In the genomic region with DNA sequence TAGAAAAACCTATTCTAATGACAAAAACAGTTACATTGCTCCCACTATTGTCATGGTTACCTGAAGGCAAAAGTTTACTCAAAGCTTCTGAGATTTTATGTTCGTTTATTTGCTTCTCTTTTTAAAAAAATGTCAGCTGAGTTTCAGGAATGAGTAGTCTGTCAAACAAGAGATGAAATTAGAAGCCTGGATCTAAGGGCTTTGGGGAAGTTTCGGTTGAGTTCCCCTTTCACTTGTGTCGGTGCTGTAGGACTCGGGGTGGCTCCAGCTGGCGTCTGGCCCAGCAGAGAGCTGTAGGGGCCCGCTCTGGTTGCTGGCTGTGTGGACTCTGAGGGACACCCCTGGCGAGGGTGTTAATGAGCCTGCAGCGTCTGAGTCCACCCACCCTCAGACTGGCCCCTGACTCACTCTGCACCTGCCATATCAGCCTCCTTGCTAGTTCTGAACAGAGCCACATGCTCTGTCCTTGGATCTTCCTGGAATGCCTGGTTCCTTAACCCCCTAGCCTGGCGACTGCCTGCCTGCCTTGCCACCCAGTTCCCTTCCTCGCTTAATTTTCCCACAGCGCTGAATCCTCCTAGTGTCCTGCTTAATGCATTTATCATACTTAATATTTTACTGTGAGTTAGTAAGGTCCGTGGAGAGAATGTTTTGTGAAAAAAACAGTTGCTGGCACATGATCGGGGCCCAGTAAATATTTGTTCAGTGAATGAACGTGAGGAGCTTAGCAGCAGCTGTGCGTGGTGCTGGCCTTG, we compare ENCODE assay signal across 8 cellular contexts. TPM values are rescaled to one million over a fixed set of nuclear protein-coding genes. Genes with fewer than 3 reads are reported as not detected.
DNase-seq lines count a peak whose midpoint lies in the region; ATAC-seq, FAIRE-seq and TF ChIP-seq lines count a peak whose summit lies in the region.

No MANE protein-coding gene starts in this region.

- H3K27me3 Mint-ChIP-seq in CD8-positive, alpha-beta memory T cell = no peaks in the 10 kb centered on the region

- intact Hi-C loops in heart right ventricle (cut with DNase I) (loop anchor here in 1 of 10 donors (5.0 kb wide), 1 partner anchor 61 kb away; the partner anchor contains the start of gene UCKL1), pancreas (cut with DNase I) (no loop called here)

- peak in 4 of 5 donors; percentile 5 to 43 (median 16) for DNase-seq in CD8-positive, alpha-beta memory T cell
- peak; percentile 39 for DNase-seq in NOMO-1 treated with dmso at 0.1 percent for 144 hours (lab: John Stamatoyannopoulos, UW; ENCODE audit: unreplicated experiment)
- peak; percentile 30 to 70 for DNase-seq in activated naive CD4-positive, alpha-beta T cell treated with anti-CD3 and anti-CD28 coated beads, Interleukin-2, amount 50 U/mL, for 72 hours (ENCODE audit: low spot score in 2 of 2)
- DNase-seq in heart right ventricle = peak; percentile 45 to 48
- peak in 5 of 6 donors; percentile 72 to 79 (median 77) for DNase-seq in pancreas

- ATAC-seq in HG02642 (IDR thresholded peaks at IDR 0.05; ENCODE audit: poor library complexity, unreplicated experiment) (peak; percentile 29), heart right ventricle (peak in 5 of 8 donors; percentile 4 to 13 (median 6)), pancreas (peak; percentile 64 to 76 (median 66)), GM21576 (IDR thresholded peaks at IDR 0.05; ENCODE audit: unreplicated experiment) (no peak), HG03045 (IDR thresholded peaks at IDR 0.05; ENCODE audit: unreplicated experiment) (no peak)
- peak; percentile 50 to 76 for ATAC-seq in activated naive CD4-positive, alpha-beta T cell treated with anti-CD3 and anti-CD28 coated beads, Interleukin-2, amount 50 U/mL, for 72 hours

- no peaks in the 10 kb centered on the region for H3K9me3 Mint-ChIP-seq in CD8-positive, alpha-beta memory T cell
- H3K9me3 Mint-ChIP-seq in activated naive CD4-positive, alpha-beta T cell treated with anti-CD3 and anti-CD28 coated beads, Interleukin-2, amount 50 U/mL, for 72 hours = no peaks in the 10 kb centered on the region

- H3K4me3 ChIP-seq in CD8-positive, alpha-beta memory T cell (ENCODE audit: low read length) = peak overlapping the region; percentile 59
- H3K4me3 ChIP-seq in heart right ventricle (peak overlapping the region in 9 of 10 donors; percentile 50 to 70 (median 64)), pancreas (peak overlapping the region; percentile 37 to 64 (median 56))

- peak overlapping the region; percentile 90 to 99 (median 93) for H3K4me3 Mint-ChIP-seq in CD8-positive, alpha-beta memory T cell

- no peaks in the 10 kb centered on the region for H3K27me3 ChIP-seq in CD8-positive, alpha-beta memory T cell (ENCODE audit: insufficient read depth, low read length, poor library complexity, severe bottlenecking)
- H3K27me3 ChIP-seq in heart right ventricle = no peaks in the 10 kb centered on the region
- no peaks in the 10 kb centered on the region for H3K27me3 ChIP-seq in pancreas

- no peak for FAIRE-seq in pancreas (lab: Jason Lieb, UNC)

- peak overlapping the region; percentile 70 for H3K27ac ChIP-seq in CD8-positive, alpha-beta memory T cell (ENCODE audit: low read depth, low read length)
- H3K27ac ChIP-seq in heart right ventricle (peak overlapping the region; percentile 60 to 93 (median 85)), pancreas (peak overlapping the region; percentile 77 to 90 (median 85))

- POLR2A ChIA-PET in CD8-positive, alpha-beta memory T cell (lab: Charles Lee) = interaction anchor here (0.5 to 1.4 kb wide), 5 partner anchors 23 to 258 kb away, joined by 3 to 4 read pairs (median 3); partner anchors contain the start of genes RGS19 and TPD52L2

- WGBS in heart right ventricle, 2 donors = 10% methylated on average over 15 of the region's 15 CpGs
- 1 to 2% methylated on average over 15 of the region's 15 CpGs for WGBS in pancreas, 2 donors

- CTCF ChIA-PET in CD8-positive, alpha-beta memory T cell (lab: Charles Lee) = interaction anchor here (0.9 to 3.1 kb wide), 4 partner anchors 22 to 84 kb away, joined by 3 to 9 read pairs (median 4); partner anchors contain the start of genes PRPF6 and TPD52L2

- TF ChIP-seq CTCF in heart right ventricle (IDR thresholded peaks at IDR 0.05) (no peak), pancreas (IDR thresholded peaks at IDR 0.05) (no peak)

- peak overlapping the region; percentile 89 to 99 (median 98) for H3K27ac Mint-ChIP-seq in CD8-positive, alpha-beta memory T cell
- peak overlapping the region; percentile 97 to 98 for H3K27ac Mint-ChIP-seq in activated naive CD4-positive, alpha-beta T cell treated with anti-CD3 and anti-CD28 coated beads, Interleukin-2, amount 50 U/mL, for 72 hours

- peaks cover 39 to 61% (median 53%) of the 10 kb centered on the region in 3 donors for H3K4me1 Mint-ChIP-seq in CD8-positive, alpha-beta memory T cell

- peaks cover 0 to 36% (median 0%) of the 10 kb centered on the region in 3 donors for H3K36me3 Mint-ChIP-seq in CD8-positive, alpha-beta memory T cell
- peaks cover 8 to 26% of the 10 kb centered on the region in 2 donors for H3K36me3 Mint-ChIP-seq in activated naive CD4-positive, alpha-beta T cell treated with anti-CD3 and anti-CD28 coated beads, Interleukin-2, amount 50 U/mL, for 72 hours

- no peaks in the 10 kb centered on the region for H3K9me3 ChIP-seq in CD8-positive, alpha-beta memory T cell (ENCODE audit: low read length)
- H3K9me3 ChIP-seq in heart right ventricle = no peaks in the 10 kb centered on the region
- H3K9me3 ChIP-seq in pancreas = no peaks in the 10 kb centered on the region

- peaks cover under 1% of the 10 kb centered on the region for H3K36me3 ChIP-seq in CD8-positive, alpha-beta memory T cell (ENCODE audit: insufficient read depth, low read length)
- H3K36me3 ChIP-seq in heart right ventricle (peaks cover 0 to 24% (median 0%) of the 10 kb centered on the region in 9 donors), pancreas (peaks cover 0 to 1% (median 0%) of the 10 kb centered on the region in 3 donors)

- H3K4me1 ChIP-seq in CD8-positive, alpha-beta memory T cell (ENCODE audit: insufficient read depth, low read length) = peaks cover 52% of the 10 kb centered on the region
- H3K4me1 ChIP-seq in heart right ventricle = peaks cover 11 to 65% (median 48%) of the 10 kb centered on the region in 9 donors
- peaks cover 20 to 31% (median 20%) of the 10 kb centered on the region in 3 donors for H3K4me1 ChIP-seq in pancreas

RNA-seq across cellular contexts. Expression of gene DNAJC5, which starts 1.4 kb away (rescaled TPM):
- total RNA-seq in CD8-positive, alpha-beta memory T cell = 10 to 100 TPM; 38.9 to 40.9 TPM
- 8.3 TPM for polyA plus RNA-seq in CD8-positive, alpha-beta memory T cell
- total RNA-seq in activated naive CD4-positive, alpha-beta T cell treated with anti-CD3 and anti-CD28 coated beads, Interleukin-2, amount 50 U/mL, for 72 hours = 10 to 100 TPM; 30.7 to 41.9 TPM
- total RNA-seq in heart right ventricle (10 to 100 TPM; 32.8 to 52.2 (median 38.5) TPM), pancreas (10 to 100 TPM; 25.0 to 31.5 (median 29.2) TPM)
- polyA plus RNA-seq in heart right ventricle (10 to 100 TPM; 19.5 to 23.8 TPM), pancreas (10 to 100 TPM; 20.1 to 23.3 TPM)

RNA-seq across cellular contexts. Expression of gene TPD52L2, which starts 31.2 kb away (rescaled TPM):
- total RNA-seq in CD8-positive, alpha-beta memory T cell = 10 to 100 TPM; 60.0 to 64.4 TPM
- 72.1 TPM for polyA plus RNA-seq in CD8-positive, alpha-beta memory T cell
- total RNA-seq in activated naive CD4-positive, alpha-beta T cell treated with anti-CD3 and anti-CD28 coated beads, Interleukin-2, amount 50 U/mL, for 72 hours = 10 to 100 TPM; 31.3 to 62.1 TPM
- total RNA-seq in heart right ventricle (10 to 100 TPM; 60.1 to 83.0 (median 72.8) TPM), pancreas (10 to 100 TPM; 16.3 to 35.0 (median 22.3) TPM)
- polyA plus RNA-seq in heart right ventricle (100 to 1,000 TPM in 1 of 2 donors, 10 to 100 TPM in 1; 50.6 to 119 TPM), pancreas (10 to 100 TPM; 33.8 to 47.3 TPM)

RNA-seq across cellular contexts. Expression of gene ABHD16B, which starts 35.0 kb away (rescaled TPM):
- total RNA-seq in CD8-positive, alpha-beta memory T cell = not detected
- not detected for polyA plus RNA-seq in CD8-positive, alpha-beta memory T cell
- total RNA-seq in activated naive CD4-positive, alpha-beta T cell treated with anti-CD3 and anti-CD28 coated beads, Interleukin-2, amount 50 U/mL, for 72 hours = not detected
- total RNA-seq in heart right ventricle = not detected
- under 1 TPM; 0.32 to 0.59 TPM for polyA plus RNA-seq in heart right ventricle
- total RNA-seq in pancreas = not detected
- polyA plus RNA-seq in pancreas = under 1 TPM; 0.12 to 0.53 TPM

RNA-seq across cellular contexts. Expression of gene UCKL1, which starts 59.9 kb away (rescaled TPM):
- total RNA-seq in CD8-positive, alpha-beta memory T cell = 10 to 100 TPM; 35.7 to 36.2 TPM
- polyA plus RNA-seq in CD8-positive, alpha-beta memory T cell = 34.5 TPM
- 10 to 100 TPM; 21.3 to 32.7 TPM for total RNA-seq in activated naive CD4-positive, alpha-beta T cell treated with anti-CD3 and anti-CD28 coated beads, Interleukin-2, amount 50 U/mL, for 72 hours
- total RNA-seq in heart right ventricle (10 to 100 TPM; 27.3 to 70.4 (median 39.0) TPM), pancreas (10 to 100 TPM; 13.9 to 23.1 (median 17.2) TPM)
- polyA plus RNA-seq in heart right ventricle (100 to 1,000 TPM in 1 of 2 donors, 10 to 100 TPM in 1; 36.3 to 130 TPM), pancreas (10 to 100 TPM; 67.8 to 84.7 TPM)

Comparison
In these comparisons a context has a peak if more than half of its experiments do, and no peak if none do; other contexts are left out.
1. DNase-seq: peak in every context shown above with its lines; median percentile 77 in pancreas; 50 in activated naive CD4-positive, alpha-beta T cell treated with anti-CD3 and anti-CD28 coated beads, Interleukin-2, amount 50 U/mL, for 72 hours; 46 in heart right ventricle; 39 in NOMO-1 treated with dmso at 0.1 percent for 144 hours; 16 in CD8-positive, alpha-beta memory T cell.
2. ATAC-seq: peak in HG02642 (single experiment), activated naive CD4-positive, alpha-beta T cell treated with anti-CD3 and anti-CD28 coated beads, Interleukin-2, amount 50 U/mL, for 72 hours (2 of 2), heart right ventricle (5 of 8) and pancreas (4 of 4); none in GM21576 (single experiment) and HG03045 (single experiment).
3. Peak in every context shown above with its lines, with median percentiles within 50 percentile points of each other: H3K27ac ChIP-seq and H3K4me3 ChIP-seq.